8 cellular contexts compared by ENCODE assay signal in genomic region chr12:123670882-123671728, GRCh38. TPM values are rescaled to one million over a fixed set of nuclear protein-coding genes. Genes with fewer than 3 reads are reported as not detected.
A peak's percentile ranks its signal among the peaks of the same experiment; 100 is the strongest.
DNase-seq lines count a peak whose midpoint lies in the region; ATAC-seq and TF ChIP-seq lines count a peak whose summit lies in the region.

Gene TCTN2, plus strand, starts transcription at chr12:123671113. Its CDS starts 128 bp downstream, at chr12:123671241.

- no peaks in the 10 kb centered on the region for H3K9me3 ChIP-seq in CD4-positive, alpha-beta T cell (ENCODE audit: control insufficient read depth, low read length)
- H3K9me3 ChIP-seq in ectodermal cell (ENCODE audit: control insufficient read depth, low read length): no peaks in the 10 kb centered on the region
- H3K9me3 ChIP-seq in lower lobe of right lung: no peaks in the 10 kb centered on the region

- H3K9me3 Mint-ChIP-seq in CD4-positive, alpha-beta T cell: no peaks in the 10 kb centered on the region
- no peaks in the 10 kb centered on the region for H3K9me3 Mint-ChIP-seq in activated CD4-positive, alpha-beta memory T cell treated with anti-CD3 and anti-CD28 coated beads for 36 hours

- TF ChIP-seq CTCF in CD4-positive, alpha-beta T cell (IDR thresholded peaks at IDR 0.05): no peak
- TF ChIP-seq CTCF in lower lobe of right lung (IDR thresholded peaks at IDR 0.05): no peak

- CTCF ChIA-PET in CD4-positive, alpha-beta T cell (lab: Charles Lee): no interaction called here
- CTCF ChIA-PET in activated CD4-positive, alpha-beta memory T cell treated with anti-CD3 and anti-CD28 coated beads for 36 hours (lab: Charles Lee): interaction anchor here (0.9 kb wide), 1 partner anchor 41 kb away, joined by 3 read pairs; the partner anchor contains the start of gene ATP6V0A2

- POLR2A ChIA-PET in CD4-positive, alpha-beta T cell (lab: Charles Lee): interaction anchor here (1.0 kb wide), 1 partner anchor 41 kb away, joined by 14 read pairs; the partner anchor contains the start of gene ATP6V0A2
- POLR2A ChIA-PET in activated CD4-positive, alpha-beta memory T cell treated with anti-CD3 and anti-CD28 coated beads for 36 hours (lab: Charles Lee): no interaction called here

- no peaks in the 10 kb centered on the region for H3K27me3 ChIP-seq in CD4-positive, alpha-beta T cell (ENCODE audit: control insufficient read depth, insufficient read depth, low read length)
- H3K27me3 ChIP-seq in ectodermal cell (ENCODE audit: control insufficient read depth, insufficient read depth, low read length, poor library complexity, severe bottlenecking) (no peaks in the 10 kb centered on the region), lower lobe of right lung (ENCODE audit: low read depth) (no peaks in the 10 kb centered on the region)

- H3K36me3 Mint-ChIP-seq in CD4-positive, alpha-beta T cell (ENCODE audit: low read depth): peaks cover 15% of the 10 kb centered on the region
- peaks cover 8% of the 10 kb centered on the region for H3K36me3 Mint-ChIP-seq in activated CD4-positive, alpha-beta memory T cell treated with anti-CD3 and anti-CD28 coated beads for 36 hours

- peak within 1 kb of the TSS; percentile 69 for H3K27ac Mint-ChIP-seq in CD4-positive, alpha-beta T cell
- H3K27ac Mint-ChIP-seq in activated CD4-positive, alpha-beta memory T cell treated with anti-CD3 and anti-CD28 coated beads for 36 hours: no peak within 1 kb of the TSS

- peak within 1 kb of the TSS; percentile 81 for H3K4me3 ChIP-seq in ectodermal cell (ENCODE audit: insufficient read depth, low read depth, low read length)
- H3K4me3 ChIP-seq in lower lobe of right lung: peak within 1 kb of the TSS; percentile 83

- H3K4me1 ChIP-seq in ectodermal cell (ENCODE audit: control insufficient read depth, insufficient read depth, low read length): peaks cover 6% of the 10 kb centered on the region
- H3K4me1 ChIP-seq in lower lobe of right lung: peaks cover 14% of the 10 kb centered on the region

- no peaks in the 10 kb centered on the region for H3K27me3 Mint-ChIP-seq in CD4-positive, alpha-beta T cell
- no peaks in the 10 kb centered on the region for H3K27me3 Mint-ChIP-seq in activated CD4-positive, alpha-beta memory T cell treated with anti-CD3 and anti-CD28 coated beads for 36 hours

- H3K4me1 Mint-ChIP-seq in CD4-positive, alpha-beta T cell (ENCODE audit: low read depth): peaks cover 15% of the 10 kb centered on the region
- H3K4me1 Mint-ChIP-seq in activated CD4-positive, alpha-beta memory T cell treated with anti-CD3 and anti-CD28 coated beads for 36 hours (ENCODE audit: low read depth): peaks cover 17% of the 10 kb centered on the region

- no peaks in the 10 kb centered on the region for H3K36me3 ChIP-seq in ectodermal cell (ENCODE audit: control insufficient read depth, insufficient read depth, low read length)
- peaks cover 27% of the 10 kb centered on the region for H3K36me3 ChIP-seq in lower lobe of right lung

- intact Hi-C loops in CD4-positive, alpha-beta T cell (cut with DNase I, micrococcal nuclease): loop anchor here in 1 of 2 experiments (2.0 kb wide), 1 partner anchor 42 kb away; the partner anchor contains the start of gene ATP6V0A2
- intact Hi-C loops in activated CD4-positive, alpha-beta memory T cell treated with anti-CD3 and anti-CD28 coated beads for 36 hours (cut with micrococcal nuclease): loop anchor here (1.0 kb wide), 2 partner anchors 38 to 44 kb away; partner anchors contain the start of genes EIF2B1 and GTF2H3
- intact Hi-C loops in lower lobe of right lung (cut with DNase I): no loop called here

- WGBS in ectodermal cell, 2 experiments: 3 to 4% methylated on average over 53 of the region's 53 CpGs

- peak; percentile 89 to 94 (median 91) for DNase-seq in CD4-positive, alpha-beta T cell
- DNase-seq in HK-2 (ENCODE audit: unreplicated experiment) (peak; percentile 95), NCI-H82 treated with DMSO at 0.1 percent for 48 hours (lab: John Stamatoyannopoulos, UW; ENCODE audit: unreplicated experiment) (peak; percentile 86), lower lobe of right lung (peak; percentile 97)
- peak; percentile 97 for DNase-seq in activated CD4-positive, alpha-beta memory T cell treated with anti-CD3 and anti-CD28 coated beads for 36 hours
- DNase-seq in stimulated activated CD4-positive, alpha-beta T cell treated with anti-CD3 and anti-CD28 coated beads, Interleukin-4, amount 100 ng/mL, for 48 hours (ENCODE audit: low read depth in 2 of 2): peak; percentile 94 to 95

- no peak within 1 kb of the TSS for H3K27ac ChIP-seq in CD4-positive, alpha-beta T cell (ENCODE audit: low read depth, low read length)
- H3K27ac ChIP-seq in ectodermal cell (ENCODE audit: insufficient read depth, low read depth, low read length, poor library complexity, severe bottlenecking) (no peak within 1 kb of the TSS), lower lobe of right lung (peak within 1 kb of the TSS; percentile 46)

- H3K4me3 Mint-ChIP-seq in CD4-positive, alpha-beta T cell: peak within 1 kb of the TSS; percentile 89
- H3K4me3 Mint-ChIP-seq in activated CD4-positive, alpha-beta memory T cell treated with anti-CD3 and anti-CD28 coated beads for 36 hours: peak within 1 kb of the TSS; percentile 82

- peak; percentile 100 for ATAC-seq in CD4-positive, alpha-beta T cell (ENCODE audit: poor library complexity)
- ATAC-seq in GM19463 (IDR thresholded peaks at IDR 0.05; ENCODE audit: unreplicated experiment): peak; percentile 100
- peak; percentile 99 to 100 for ATAC-seq in lower lobe of right lung

RNA-seq across cellular contexts. Expression of gene TCTN2, which starts in this region (rescaled TPM):
- 1 to 10 TPM; 3.2 to 3.5 TPM for total RNA-seq in CD4-positive, alpha-beta T cell
- total RNA-seq in activated CD4-positive, alpha-beta memory T cell treated with anti-CD3 and anti-CD28 coated beads for 36 hours: 1 to 10 TPM; 3.7 to 3.8 TPM
- 19.5 TPM for polyA plus RNA-seq in ectodermal cell (2013, experiment 1 of 4)
- polyA plus RNA-seq in ectodermal cell (2013, experiment 2 of 4): 19.2 TPM
- 16.4 TPM for polyA plus RNA-seq in ectodermal cell (2013, experiment 3 of 4)
- polyA plus RNA-seq in ectodermal cell (2013, experiment 4 of 4): 17.9 TPM
- 14.5 TPM for total RNA-seq in lower lobe of right lung
